12 cellular contexts compared by ENCODE assay signal in genomic region chr3:177190701-177191100, GRCh38. TPM values are rescaled to one million over a fixed set of nuclear protein-coding genes. Genes with fewer than 3 reads are reported as not detected.
A peak's percentile ranks its signal among the peaks of the same experiment; 100 is the strongest.
DNase-seq lines count a peak whose midpoint lies in the region; ATAC-seq, FAIRE-seq and TF ChIP-seq lines count a peak whose summit lies in the region.
"Had no signal": no experiment of that assay in that cellular context is flagged by ENCODE, and none has a peak within 500 bp of the region (broad histone marks: within the 10 kb centered on the region; RNA-seq: fewer than 3 reads in every experiment).

No MANE protein-coding gene starts in this region.

- H3K36me3 ChIP-seq in lower lobe of right lung: no peaks in the 10 kb centered on the region

- ATAC-seq in natural killer cell treated with Interleukin-12 subunit alpha and Interleukin-12 subunit beta and Interleukin-15 and Interleukin-18, amount 100 ng/mL, for 72 hours: no peak
- ATAC-seq in natural killer cell (no peak), lower lobe of right lung (no peak)
- ATAC-seq: stimulated activated naive CD8-positive, alpha-beta T cell treated with anti-CD3 and anti-CD28 coated beads, Interleukin-15, Interleukin-2, amounts not matched to agents 100 U/mL and 50 U/mL, for 24 hours had no signal

- H3K9me3 ChIP-seq in lower lobe of right lung: no peaks in the 10 kb centered on the region

- no peak for FAIRE-seq in D721Med (lab: Jason Lieb, UNC)

- peak overlapping the region; percentile 3 to 26 for H3K27ac Mint-ChIP-seq in natural killer cell treated with Interleukin-12 subunit alpha and Interleukin-12 subunit beta and Interleukin-15 and Interleukin-18, amount 100 ng/mL, for 72 hours
- H3K27ac Mint-ChIP-seq in natural killer cell (peak overlapping the region in 1 of 2 donors; percentile 67), MCF 10A (ENCODE audit: low read depth, unreplicated experiment) (peak overlapping the region; percentile 39), type B pancreatic cell (peak overlapping the region; percentile 42)

- H3K4me3 ChIP-seq in lower lobe of right lung: no peak overlapping the region

- CTCF ChIA-PET in MCF 10A (lab: Yijun Ruan, JAX): no interaction called here

- peaks cover 5% of the 10 kb centered on the region for H3K36me3 Mint-ChIP-seq in natural killer cell treated with Interleukin-12 subunit alpha and Interleukin-12 subunit beta and Interleukin-15 and Interleukin-18, amount 100 ng/mL, for 72 hours
- no peaks in the 10 kb centered on the region for H3K36me3 Mint-ChIP-seq in natural killer cell
- H3K36me3 Mint-ChIP-seq in MCF 10A (ENCODE audit: insufficient read depth, unreplicated experiment): peaks cover 13% of the 10 kb centered on the region
- H3K36me3 Mint-ChIP-seq in type B pancreatic cell: peaks cover 41% of the 10 kb centered on the region

- no peak overlapping the region for H3K4me3 Mint-ChIP-seq in natural killer cell treated with Interleukin-12 subunit alpha and Interleukin-12 subunit beta and Interleukin-15 and Interleukin-18, amount 100 ng/mL, for 72 hours
- no peak overlapping the region for H3K4me3 Mint-ChIP-seq in natural killer cell
- H3K4me3 Mint-ChIP-seq in MCF 10A (ENCODE audit: unreplicated experiment): no peak overlapping the region
- peak overlapping the region; percentile 17 for H3K4me3 Mint-ChIP-seq in type B pancreatic cell
- H3K4me3 Mint-ChIP-seq: CD14-positive monocyte had no signal

- no peak for DNase-seq in natural killer cell treated with Interleukin-12 subunit alpha and Interleukin-12 subunit beta and Interleukin-15 and Interleukin-18, amount 100 ng/mL, for 72 hours (ENCODE audit: low spot score)
- no peak for DNase-seq in natural killer cell
- no peak for DNase-seq in MCF 10A (ENCODE audit: unreplicated experiment)
- no peak for DNase-seq in lower lobe of right lung
- DNase-seq in type B pancreatic cell (ENCODE audit: extremely low spot score, unreplicated experiment): no peak
- DNase-seq in Kasumi-1 (lab: John Stamatoyannopoulos, UW): no peak
- DNase-seq in D721Med (ENCODE audit: insufficient read length, low spot score): no peak
- DNase-seq in stimulated activated CD4-positive, alpha-beta T cell treated with anti-CD3 and anti-CD28 coated beads, Interleukin-12 subunit alpha, Interleukin-12 subunit beta, amount 100 ng/mL, for 4 hours: no peak
- DNase-seq: amniotic stem cell; NCI-H2171 treated with DMSO at 0.1 percent for 48 hours; stimulated activated naive CD8-positive, alpha-beta T cell treated with anti-CD3 and anti-CD28 coated beads, Interleukin-15, Interleukin-2, amounts not matched to agents 100 U/mL and 50 U/mL, for 24 hours had no signal

- H3K27ac ChIP-seq in lower lobe of right lung: peak overlapping the region; percentile 8

- TF ChIP-seq CTCF in natural killer cell (IDR thresholded peaks at IDR 0.05) (no peak), MCF 10A (IDR thresholded peaks at IDR 0.05; ENCODE audit: unreplicated experiment) (no peak), lower lobe of right lung (IDR thresholded peaks at IDR 0.05) (no peak), type B pancreatic cell (conservative IDR thresholded peaks at IDR 0.05) (no peak), D721Med (IDR thresholded peaks at IDR 0.05; ENCODE audit: insufficient read depth, missing control alignments) (no peak)

- no peaks in the 10 kb centered on the region for H3K27me3 ChIP-seq in lower lobe of right lung (ENCODE audit: low read depth)

- peaks cover 51% of the 10 kb centered on the region for H3K4me1 ChIP-seq in lower lobe of right lung

- POLR2A ChIA-PET in MCF 10A (lab: Yijun Ruan, JAX): interaction anchor here (1.0 kb wide), 1 partner anchor 40 kb away, joined by 3 read pairs; no protein-coding TSS in a partner anchor

- no peaks in the 10 kb centered on the region for H3K27me3 Mint-ChIP-seq in natural killer cell treated with Interleukin-12 subunit alpha and Interleukin-12 subunit beta and Interleukin-15 and Interleukin-18, amount 100 ng/mL, for 72 hours
- no peaks in the 10 kb centered on the region for H3K27me3 Mint-ChIP-seq in natural killer cell (ENCODE audit: low read depth in 2 of 2)
- H3K27me3 Mint-ChIP-seq in MCF 10A (ENCODE audit: insufficient read depth, unreplicated experiment): no peaks in the 10 kb centered on the region
- H3K27me3 Mint-ChIP-seq in type B pancreatic cell: no peaks in the 10 kb centered on the region

- intact Hi-C loops in natural killer cell (cut with micrococcal nuclease): loop anchor here (10.0 kb wide), 2 partner anchors 344 to 594 kb away; no protein-coding TSS in a partner anchor
- intact Hi-C loops in MCF 10A (cut with micrococcal nuclease): no loop called here
- intact Hi-C loops in lower lobe of right lung (cut with DNase I): loop anchor here (10.0 kb wide), 1 partner anchor 136 kb away; no protein-coding TSS in a partner anchor

- H3K4me1 Mint-ChIP-seq in natural killer cell treated with Interleukin-12 subunit alpha and Interleukin-12 subunit beta and Interleukin-15 and Interleukin-18, amount 100 ng/mL, for 72 hours (ENCODE audit: low read depth in 2 of 2): peaks cover 45 to 57% of the 10 kb centered on the region in 2 donors
- H3K4me1 Mint-ChIP-seq in natural killer cell (peaks cover 63 to 66% of the 10 kb centered on the region in 2 donors), MCF 10A (ENCODE audit: insufficient read depth, unreplicated experiment) (peaks cover 34% of the 10 kb centered on the region), type B pancreatic cell (ENCODE audit: unreplicated experiment) (peaks cover 41% of the 10 kb centered on the region)

- no peaks in the 10 kb centered on the region for H3K9me3 Mint-ChIP-seq in natural killer cell treated with Interleukin-12 subunit alpha and Interleukin-12 subunit beta and Interleukin-15 and Interleukin-18, amount 100 ng/mL, for 72 hours
- H3K9me3 Mint-ChIP-seq in natural killer cell (no peaks in the 10 kb centered on the region), MCF 10A (ENCODE audit: unreplicated experiment) (no peaks in the 10 kb centered on the region), type B pancreatic cell (no peaks in the 10 kb centered on the region)

- BruUV-seq in MCF 10A (replicated peaks; lab: Mats Ljungman, UMichigan): no TSS peak

RNA-seq across cellular contexts. Expression of gene TBL1XR1, which starts 6.6 kb away (rescaled TPM):
- total RNA-seq in natural killer cell treated with Interleukin-12 subunit alpha and Interleukin-12 subunit beta and Interleukin-15 and Interleukin-18, amount 100 ng/mL, for 72 hours: 100 to 1,000 TPM; 119 to 162 TPM
- total RNA-seq in natural killer cell: 100 to 1,000 TPM in 1 of 3 donors, 10 to 100 TPM in 2; 74.6 to 118 (median 81.7) TPM
- 171 and 178 TPM in 2 replicates for total RNA-seq in MCF 10A (2022)
- total RNA-seq in lower lobe of right lung: 160 TPM
- total RNA-seq in type B pancreatic cell (ENCODE audit: low replicate concordance): 118 and 155 TPM in 2 replicates
